10 cellular contexts compared by ENCODE assay signal in the genomic region with DNA sequence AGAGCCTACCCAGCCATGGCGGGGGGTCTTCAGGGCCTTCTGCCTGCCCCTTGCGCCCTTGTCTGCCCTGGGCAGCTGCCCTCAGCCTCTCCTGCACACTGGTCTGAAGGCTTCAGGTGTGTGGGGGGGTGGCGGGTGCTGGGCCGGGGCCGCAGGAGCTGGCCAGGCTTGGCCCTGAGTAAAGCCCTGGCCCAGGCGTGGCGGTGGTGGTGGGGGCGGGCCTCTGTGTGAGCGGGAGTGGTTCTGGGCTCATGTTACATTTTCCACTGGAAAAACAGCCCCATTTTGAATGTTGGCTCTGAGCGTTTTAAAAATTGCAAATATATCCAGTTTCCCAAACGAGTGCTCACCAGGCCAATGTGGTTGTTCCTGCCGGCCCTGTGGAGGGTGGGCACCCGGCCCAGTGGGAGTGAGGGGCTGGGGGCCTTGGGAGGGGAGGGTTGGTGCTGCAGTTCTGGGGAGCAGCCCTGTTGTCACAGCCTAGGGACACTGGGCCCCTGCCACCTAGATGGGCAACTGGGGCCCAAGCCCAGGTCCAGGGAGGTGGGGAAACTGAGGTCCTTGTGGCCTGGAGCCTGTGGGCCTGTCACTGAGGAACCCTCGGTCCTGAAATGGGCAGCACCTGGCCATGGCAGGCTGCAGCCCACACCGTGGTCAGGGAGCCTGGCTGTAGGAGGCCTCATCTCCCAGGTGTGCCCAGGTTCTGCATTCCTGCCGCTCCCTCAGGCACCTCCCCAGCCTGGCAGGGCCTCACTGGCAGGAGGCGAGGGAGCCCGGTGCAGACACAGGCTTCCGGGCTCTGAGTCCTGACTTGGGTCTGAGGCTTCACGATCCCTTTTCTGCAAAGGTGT. TPM values are rescaled to one million over a fixed set of nuclear protein-coding genes. Genes with fewer than 3 reads are reported as not detected.
DNase-seq lines count a peak whose midpoint lies in the region; ATAC-seq and TF ChIP-seq lines count a peak whose summit lies in the region.
"Had no signal": no experiment of that assay in that cellular context is flagged by ENCODE, and none has a peak within 500 bp of the region (broad histone marks: within the 10 kb centered on the region; RNA-seq: fewer than 3 reads in every experiment).

No MANE protein-coding gene starts in this region.

- H3K4me1 ChIP-seq in RWPE2 (ENCODE audit: insufficient read depth, poor library complexity, severe bottlenecking): peaks cover 25% of the 10 kb centered on the region
- H3K4me1 ChIP-seq in ovary (ENCODE audit: insufficient read depth): peaks cover 31% of the 10 kb centered on the region
- no peaks in the 10 kb centered on the region for H3K4me1 ChIP-seq in foreskin keratinocyte

- peak; percentile 39 for ATAC-seq in RWPE2 (ENCODE audit: low read depth)
- no peak for ATAC-seq in foreskin keratinocyte

- H3K27ac ChIP-seq in RWPE2 (ENCODE audit: poor library complexity, severe bottlenecking) (peak overlapping the region; percentile 55), ovary (peak overlapping the region; percentile 53 to 64), foreskin keratinocyte (no peak overlapping the region)

- intact Hi-C loops in ovary (cut with DNase I): no loop called here

- H3K27me3 ChIP-seq in RWPE2 (ENCODE audit: insufficient read depth, poor library complexity, severe bottlenecking) (peaks cover 3% of the 10 kb centered on the region), ovary (no peaks in the 10 kb centered on the region), foreskin keratinocyte (peaks cover 8% of the 10 kb centered on the region)

- TF ChIP-seq CTCF in RWPE2 (IDR thresholded peaks at IDR 0.05; ENCODE audit: poor library complexity, severe bottlenecking): no peak
- no peak for TF ChIP-seq CTCF in fibroblast of the aortic adventitia (IDR thresholded peaks at IDR 0.05; ENCODE audit: insufficient read depth, low read length)
- TF ChIP-seq CTCF in ovary (IDR thresholded peaks at IDR 0.05): no peak
- TF ChIP-seq CTCF in foreskin keratinocyte (conservative IDR thresholded peaks at IDR 0.05): no peak

- DNase-seq in Daoy (ENCODE audit: low read depth) (peak; percentile 51), RWPE2 (ENCODE audit: low spot score) (no peak), fibroblast of the aortic adventitia (ENCODE audit: low read depth) (peak; percentile 63), ovary (peak; percentile 71 to 81 (median 79)), foreskin keratinocyte (no peak), T-helper 1 cell (no peak), activated gamma-delta T cell treated with Interleukin-2 at 50 U/mL for 16 hours (no peak), NCI-H1436 treated with DMSO at 0.1 percent for 48 hours (lab: John Stamatoyannopoulos, UW) (no peak)
- DNase-seq: activated CD4-positive, CD25-positive, alpha-beta regulatory T cell; activated naive CD8-positive, alpha-beta T cell treated with anti-CD3 and anti-CD28 coated beads, Interleukin-2, amount 10 ng/mL, durations not matched to agents 7 days and 5 days had no signal

- WGBS in ovary, 3 donors: 39 to 45% (median 42%) methylated on average over 20 of the region's 20 CpGs

- TF ChIP-seq POLR2A in ovary (IDR thresholded peaks at IDR 0.05): no peak

- no peak for TF ChIP-seq EP300 in ovary (IDR thresholded peaks at IDR 0.05)

- H3K9me3 ChIP-seq in RWPE2 (ENCODE audit: severe bottlenecking): no peaks in the 10 kb centered on the region
- H3K9me3 ChIP-seq in ovary: no peaks in the 10 kb centered on the region

- no peak overlapping the region for H3K4me3 ChIP-seq in RWPE2 (ENCODE audit: severe bottlenecking)
- no peak overlapping the region for H3K4me3 ChIP-seq in fibroblast of the aortic adventitia (ENCODE audit: low read depth, low read length)
- no peak overlapping the region for H3K4me3 ChIP-seq in ovary

- H3K36me3 ChIP-seq in RWPE2 (ENCODE audit: low read depth): no peaks in the 10 kb centered on the region
- H3K36me3 ChIP-seq in ovary: no peaks in the 10 kb centered on the region

RNA-seq across cellular contexts. Expression of a gene that starts 28.3 kb away (rescaled TPM):
- 35.5 and 40.6 TPM in 2 replicates for total RNA-seq in Daoy (2014; rRNA removed; shearing (Covaris generic))
- total RNA-seq in fibroblast of the aortic adventitia (ENCODE audit: low replicate concordance) (14.1 and 27.4 TPM in 2 replicates), ovary (10 to 100 TPM; 23.4 to 59.1 (median 40.2) TPM), foreskin keratinocyte (6.0 and 6.6 TPM in 2 replicates)
- polyA plus RNA-seq in ovary (10 to 100 TPM; 29.5 to 29.6 TPM), foreskin keratinocyte (5.0 and 5.5 TPM in 2 replicates)

RNA-seq across cellular contexts. Expression of a gene that starts 46.5 kb away (rescaled TPM):
- total RNA-seq in Daoy (2014; rRNA removed; shearing (Covaris generic)): 0.57 TPM in 1 of 2 replicates, not detected in the other
- total RNA-seq in fibroblast of the aortic adventitia (ENCODE audit: low replicate concordance) (0.27 TPM in 1 of 2 replicates, not detected in the other), ovary (1 to 10 TPM in 1 of 7 donors, under 1 TPM in 5, not detected in 1; 0.10 to 1.1 (median 0.21) TPM), foreskin keratinocyte (not detected in 2 replicates)
- polyA plus RNA-seq in ovary (under 1 TPM; 0.28 to 0.36 TPM), foreskin keratinocyte (not detected in 2 replicates)

RNA-seq across cellular contexts. Expression of a gene that starts 52.9 kb away (rescaled TPM):
- total RNA-seq in Daoy (2014; rRNA removed; shearing (Covaris generic)): 1.0 and 2.3 TPM in 2 replicates
- total RNA-seq in fibroblast of the aortic adventitia (ENCODE audit: low replicate concordance) (20.3 and 21.7 TPM in 2 replicates), ovary (10 to 100 TPM; 13.9 to 49.1 (median 33.9) TPM), foreskin keratinocyte (2.0 and 2.3 TPM in 2 replicates)
- polyA plus RNA-seq in ovary (10 to 100 TPM in 1 of 2 donors, 1 to 10 TPM in 1; 3.1 to 17.2 TPM), foreskin keratinocyte (1.8 and 2.3 TPM in 2 replicates)

Comparison
In these comparisons a context has a peak if more than half of its experiments do, and no peak if none do; other contexts are left out.
1. DNase-seq: peak in Daoy (single experiment), fibroblast of the aortic adventitia (single experiment) and ovary (5 of 5); none in RWPE2 (single experiment), foreskin keratinocyte (0 of 2), T-helper 1 cell (0 of 5), activated gamma-delta T cell treated with Interleukin-2 at 50 U/mL for 16 hours (single experiment) and NCI-H1436 treated with DMSO at 0.1 percent for 48 hours (single experiment).